10 cellular contexts compared by ENCODE assay signal in the genomic region with DNA sequence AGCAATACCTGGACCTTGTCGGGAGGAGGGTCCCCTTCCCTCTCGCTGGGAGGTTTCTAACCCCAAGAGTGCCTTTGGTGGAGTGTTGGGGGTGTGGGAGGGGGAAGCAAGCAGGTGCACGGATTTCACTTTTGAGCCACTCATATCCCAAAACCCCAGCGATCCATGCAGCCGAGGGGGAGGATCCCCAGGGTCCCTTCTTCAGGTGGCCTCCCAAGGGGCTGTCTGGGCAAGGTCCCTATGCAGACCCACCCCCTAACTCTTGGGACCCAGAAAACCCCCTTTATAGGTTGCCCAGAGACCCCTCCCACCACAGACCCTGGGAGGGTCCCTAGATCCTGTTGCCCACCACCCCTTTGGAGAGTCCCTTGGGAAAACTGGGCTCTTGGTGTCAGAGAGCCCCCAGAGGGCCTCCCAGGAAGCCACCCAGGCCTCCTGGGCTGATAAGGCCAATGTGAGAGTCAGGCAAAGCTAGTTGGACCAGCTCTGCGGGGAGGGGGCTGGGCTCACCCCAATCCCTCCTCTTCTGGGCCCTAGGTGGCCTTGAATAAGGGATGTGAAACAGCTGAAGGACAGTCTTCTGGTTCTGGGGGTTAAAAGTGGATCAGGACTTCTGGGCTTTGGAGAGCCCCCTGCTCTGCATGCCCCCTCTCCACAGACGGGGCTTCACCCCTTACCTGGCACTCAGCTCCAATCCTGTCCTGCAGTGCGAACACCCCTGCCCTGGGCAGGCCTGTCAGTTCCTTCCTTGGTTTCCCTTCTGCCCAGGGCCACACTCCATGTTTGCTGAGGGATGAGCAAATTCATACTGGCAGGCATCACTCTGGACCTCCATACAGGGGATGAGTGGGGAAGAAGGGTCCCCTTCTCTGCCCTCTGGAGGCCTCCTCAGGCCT. TPM values are rescaled to one million over a fixed set of nuclear protein-coding genes. Genes with fewer than 3 reads are reported as not detected.
A peak's percentile ranks its signal among the peaks of the same experiment; 100 is the strongest.
DNase-seq lines count a peak whose midpoint lies in the region; ATAC-seq, FAIRE-seq and TF ChIP-seq lines count a peak whose summit lies in the region.
"Had no signal": no experiment of that assay in that cellular context is flagged by ENCODE, and none has a peak within 500 bp of the region (broad histone marks: within the 10 kb centered on the region; RNA-seq: fewer than 3 reads in every experiment).

No MANE protein-coding gene starts in this region.

- POLR2A ChIA-PET in endothelial cell of umbilical vein (lab: Charles Lee), result no interaction called here

- peak overlapping the region; percentile 77; the same call in 1 of the 2 replicates for H3K4me2 ChIP-seq in MM.1S (ENCODE audit: low read depth, low read length)
- H3K4me2 ChIP-seq in endothelial cell of umbilical vein (ENCODE audit: insufficient read depth, low read length), result peak overlapping the region; percentile 85

- peak overlapping the region; percentile 58 for H3K4me3 Mint-ChIP-seq in natural killer cell treated with Interleukin-12 subunit alpha and Interleukin-12 subunit beta and Interleukin-15 and Interleukin-18, amount 100 ng/mL, for 72 hours

- H2AFZ ChIP-seq in MM.1S (ENCODE audit: low read length), result peak overlapping the region; percentile 48; the same call in 1 of the 2 replicates
- H2AFZ ChIP-seq in endothelial cell of umbilical vein (ENCODE audit: low read depth, low read length), result peak overlapping the region; percentile 86

- dilution Hi-C loops in endothelial cell of umbilical vein (cut with MboI; ENCODE audit: extremely low pct_ligation_motif_present, low sequenced_read_pairs), result no loop called here

- TF ChIP-seq CTCF in 22Rv1 (IDR thresholded peaks at IDR 0.05), result no peak
- TF ChIP-seq CTCF in MM.1S (IDR thresholded peaks at IDR 0.05; ENCODE audit: low read length), result no peak
- TF ChIP-seq CTCF in endothelial cell of umbilical vein (IDR thresholded peaks at IDR 0.05; ENCODE audit: extremely low read depth in 1 of 2, insufficient read depth in 1 of 2, low read depth in 1 of 2, low read length in 2 of 2), result no peak

- CTCF ChIA-PET in endothelial cell of umbilical vein (lab: Charles Lee), result interaction anchor here (0.6 to 1.6 kb wide), 9 partner anchors 8 to 268 kb away, joined by 3 to 8 read pairs (median 3); a partner anchor contains a TSS

- H3K36me3 Mint-ChIP-seq in natural killer cell treated with Interleukin-12 subunit alpha and Interleukin-12 subunit beta and Interleukin-15 and Interleukin-18, amount 100 ng/mL, for 72 hours, result no peaks in the 10 kb centered on the region

- no peaks in the 10 kb centered on the region for H3K9me1 ChIP-seq in endothelial cell of umbilical vein (replicated peaks; ENCODE audit: control insufficient read depth, extremely low read depth, insufficient read depth, low read length)

- H3K4me1 ChIP-seq in MM.1S (ENCODE audit: low read length), result peaks cover 5% of the 10 kb centered on the region; the same call in 1 of the 2 replicates
- H3K4me1 ChIP-seq in endothelial cell of umbilical vein (ENCODE audit: control insufficient read depth, extremely low read depth, insufficient read depth, low read length), result peaks cover 8% of the 10 kb centered on the region

- in situ Hi-C loops in ACHN (cut with HindIII; ENCODE audit: low pct_ligation_motif_present, low pct_unique_long_range_greater_than_20kb, low sequenced_read_pairs), result no loop called here

- H3K27me3 Mint-ChIP-seq in natural killer cell treated with Interleukin-12 subunit alpha and Interleukin-12 subunit beta and Interleukin-15 and Interleukin-18, amount 100 ng/mL, for 72 hours, result peaks cover 7 to 11% of the 10 kb centered on the region in 2 donors

- TF ChIP-seq POLR2A in endothelial cell of umbilical vein (IDR thresholded peaks at IDR 0.05; ENCODE audit: low read depth, low read length), result no peak

- H3K9me3 ChIP-seq in MM.1S (replicated peaks; ENCODE audit: insufficient read depth, low read length) (no peaks in the 10 kb centered on the region), endothelial cell of umbilical vein (replicated peaks; ENCODE audit: control insufficient read depth, insufficient read depth, low read length) (no peaks in the 10 kb centered on the region)

- H3K36me3 ChIP-seq in MM.1S (replicated peaks; ENCODE audit: insufficient read depth, low read length) (no peaks in the 10 kb centered on the region), endothelial cell of umbilical vein (ENCODE audit: control insufficient read depth in 2 of 2, extremely low read depth in 1 of 2, insufficient read depth in 2 of 2, low read length in 2 of 2) (no peaks in the 10 kb centered on the region)

- ATAC-seq in natural killer cell treated with Interleukin-12 subunit alpha and Interleukin-12 subunit beta and Interleukin-15 and Interleukin-18, amount 100 ng/mL, for 72 hours, result no peak
- no peak for ATAC-seq in GM19463 (IDR thresholded peaks at IDR 0.05; ENCODE audit: unreplicated experiment)

- peaks cover 5% of the 10 kb centered on the region; the same call in 1 of the 2 replicates for H3K27me3 ChIP-seq in MM.1S (replicated peaks; ENCODE audit: insufficient read depth, low read length)
- no peaks in the 10 kb centered on the region for H3K27me3 ChIP-seq in endothelial cell of umbilical vein (ENCODE audit: control insufficient read depth in 2 of 2, insufficient read depth in 2 of 2, low read length in 2 of 2)

- H3K27ac ChIP-seq in 22Rv1 (peak overlapping the region; percentile 15; the same call in 1 of the 2 replicates), MM.1S (ENCODE audit: low read length) (no peak overlapping the region), endothelial cell of umbilical vein (ENCODE audit: insufficient read depth, low read depth, low read length) (no peak overlapping the region)

- no peaks in the 10 kb centered on the region for H3K9me2 ChIP-seq in MM.1S (replicated peaks; ENCODE audit: insufficient read depth, low read length)

- H3K79me2 ChIP-seq in MM.1S (ENCODE audit: low read length), result no peaks in the 10 kb centered on the region
- no peaks in the 10 kb centered on the region for H3K79me2 ChIP-seq in endothelial cell of umbilical vein (ENCODE audit: control insufficient read depth, insufficient read depth, low read length)

- H4K20me1 ChIP-seq in MM.1S (ENCODE audit: insufficient read depth, low read length) (no peaks in the 10 kb centered on the region), endothelial cell of umbilical vein (replicated peaks; ENCODE audit: control insufficient read depth, extremely low read depth, insufficient read depth, low read length) (no peaks in the 10 kb centered on the region)

- DNase-seq in MM.1S (no peak), endothelial cell of umbilical vein (ENCODE audit: low read depth, low spot score) (no peak), pons (ENCODE audit: low spot score) (no peak), ACHN (no peak), islet precursor cell (no peak)
- DNase-seq in natural killer cell treated with Interleukin-12 subunit alpha and Interleukin-12 subunit beta and Interleukin-15 and Interleukin-18, amount 100 ng/mL, for 72 hours (ENCODE audit: low spot score), result peak; percentile 56

- peak overlapping the region; percentile 43 for H3K4me3 ChIP-seq in MM.1S (ENCODE audit: low read length)
- H3K4me3 ChIP-seq in endothelial cell of umbilical vein (replicated peaks in 1 of 3; ENCODE audit: insufficient read depth in 1 of 3, low read depth in 1 of 3, low read length in 3 of 3), result peak overlapping the region in 2 of 3 experiments; percentile 48 to 54

- H3K9me3 Mint-ChIP-seq in natural killer cell treated with Interleukin-12 subunit alpha and Interleukin-12 subunit beta and Interleukin-15 and Interleukin-18, amount 100 ng/mL, for 72 hours, result no peaks in the 10 kb centered on the region

- intact Hi-C loops in endothelial cell of umbilical vein (cut with micrococcal nuclease), result no loop called here

- no peak overlapping the region for H3K9ac ChIP-seq in MM.1S (ENCODE audit: low read length)
- H3K9ac ChIP-seq in endothelial cell of umbilical vein (replicated peaks; ENCODE audit: extremely low read depth, insufficient read depth, low read length), result peak overlapping the region; percentile 66

- H3F3A ChIP-seq in MM.1S (ENCODE audit: insufficient read depth, low read length), result no peaks in the 10 kb centered on the region

- FAIRE-seq in endothelial cell of umbilical vein (lab: Jason Lieb, UNC), result no peak
- FAIRE-seq: G401.6 had no signal

- H3K27ac Mint-ChIP-seq in natural killer cell treated with Interleukin-12 subunit alpha and Interleukin-12 subunit beta and Interleukin-15 and Interleukin-18, amount 100 ng/mL, for 72 hours, result peak overlapping the region in 1 of 2 donors; percentile 38

- no TSS peak for BruUV-seq in endothelial cell of umbilical vein (replicated peaks; lab: Mats Ljungman, UMichigan)

- peaks cover 16 to 19% of the 10 kb centered on the region in 2 donors for H3K4me1 Mint-ChIP-seq in natural killer cell treated with Interleukin-12 subunit alpha and Interleukin-12 subunit beta and Interleukin-15 and Interleukin-18, amount 100 ng/mL, for 72 hours (ENCODE audit: low read depth in 2 of 2)

RNA-seq across cellular contexts. Expression of a gene that starts 0.9 kb away (rescaled TPM):
- 15.3 and 18.5 TPM in 2 replicates for total RNA-seq in endothelial cell of umbilical vein
- 12.6 and 13.1 TPM in 2 replicates for polyA plus RNA-seq in endothelial cell of umbilical vein
- polyA plus RNA-seq in endothelial cell of umbilical vein (2011; cell fraction: cytosol; rRNA removed), result 6.9 and 9.4 TPM in 2 replicates
- polyA plus RNA-seq in endothelial cell of umbilical vein (2011; cell fraction: nucleus; rRNA removed), result 19.9 and 26.2 TPM in 2 replicates
- polyA plus RNA-seq in endothelial cell of umbilical vein (2012), result 8.2 and 12.7 TPM in 2 replicates
- 18.9 and 20.7 TPM in 2 replicates for polyA minus RNA-seq in endothelial cell of umbilical vein
- 1.1 TPM for polyA minus RNA-seq in endothelial cell of umbilical vein (2011; cell fraction: cytosol; rRNA and poly(A)+ RNA removed)
- 4.7 and 8.8 TPM in 2 replicates for polyA minus RNA-seq in endothelial cell of umbilical vein (2011; cell fraction: nucleus; rRNA and poly(A)+ RNA removed)
- 1 to 10 TPM; 5.8 to 7.7 TPM for total RNA-seq in natural killer cell treated with Interleukin-12 subunit alpha and Interleukin-12 subunit beta and Interleukin-15 and Interleukin-18, amount 100 ng/mL, for 72 hours

RNA-seq across cellular contexts. Expression of a gene that starts 8.6 kb away (rescaled TPM):
- total RNA-seq in endothelial cell of umbilical vein, result not detected in 2 replicates
- not detected in 2 replicates for polyA plus RNA-seq in endothelial cell of umbilical vein
- not detected in 2 replicates for polyA plus RNA-seq in endothelial cell of umbilical vein (2011; cell fraction: cytosol; rRNA removed)
- polyA plus RNA-seq in endothelial cell of umbilical vein (2011; cell fraction: nucleus; rRNA removed), result 0.13 and 0.14 TPM in 2 replicates
- polyA plus RNA-seq in endothelial cell of umbilical vein (2012), result not detected in 2 replicates
- polyA minus RNA-seq in endothelial cell of umbilical vein, result 0.04 TPM in 1 of 2 replicates, not detected in the other
- polyA minus RNA-seq in endothelial cell of umbilical vein (2011; cell fraction: cytosol; rRNA and poly(A)+ RNA removed), result not detected
- not detected in 2 replicates for polyA minus RNA-seq in endothelial cell of umbilical vein (2011; cell fraction: nucleus; rRNA and poly(A)+ RNA removed)
- total RNA-seq in natural killer cell treated with Interleukin-12 subunit alpha and Interleukin-12 subunit beta and Interleukin-15 and Interleukin-18, amount 100 ng/mL, for 72 hours, result under 1 TPM; 0.25 to 0.52 TPM
- total RNA-seq: SK-MEL-5 had no signal

RNA-seq across cellular contexts. Expression of a gene that starts 39.8 kb away (rescaled TPM):
- total RNA-seq in endothelial cell of umbilical vein, result 6.9 and 9.0 TPM in 2 replicates
- 10.0 and 11.6 TPM in 2 replicates for polyA plus RNA-seq in endothelial cell of umbilical vein
- 6.5 and 8.1 TPM in 2 replicates for polyA plus RNA-seq in endothelial cell of umbilical vein (2011; cell fraction: cytosol; rRNA removed)
- polyA plus RNA-seq in endothelial cell of umbilical vein (2011; cell fraction: nucleus; rRNA removed), result 27.6 and 33.0 TPM in 2 replicates
- 4.2 and 4.6 TPM in 2 replicates for polyA plus RNA-seq in endothelial cell of umbilical vein (2012)
- 14.5 and 20.7 TPM in 2 replicates for polyA minus RNA-seq in endothelial cell of umbilical vein
- polyA minus RNA-seq in endothelial cell of umbilical vein (2011; cell fraction: cytosol; rRNA and poly(A)+ RNA removed), result not detected
- 11.3 and 13.0 TPM in 2 replicates for polyA minus RNA-seq in endothelial cell of umbilical vein (2011; cell fraction: nucleus; rRNA and poly(A)+ RNA removed)
- 10 to 100 TPM in 1 of 2 donors, 1 to 10 TPM in 1; 8.2 to 16.9 TPM for total RNA-seq in natural killer cell treated with Interleukin-12 subunit alpha and Interleukin-12 subunit beta and Interleukin-15 and Interleukin-18, amount 100 ng/mL, for 72 hours
